ENCODE assay signal across 1 cellular context in genomic region chr1:223142269-223142668, GRCh38.
TF ChIP-seq lines count a peak whose summit lies in the region.

No MANE protein-coding gene starts in this region.

TF ChIP-seq in SK-N-SH treated with all-trans-retinoic acid at 6 μM for 48 hours, 23 proteins besides CTCF, POLR2A, EP300 and RAD21 (continued from another document):
- TF ChIP-seq TSHZ2 (CRISPR knock-in tag; IDR thresholded peaks at IDR 0.05), result no peak
